ENCODE assay signal across 8 cellular contexts in the genomic region with DNA sequence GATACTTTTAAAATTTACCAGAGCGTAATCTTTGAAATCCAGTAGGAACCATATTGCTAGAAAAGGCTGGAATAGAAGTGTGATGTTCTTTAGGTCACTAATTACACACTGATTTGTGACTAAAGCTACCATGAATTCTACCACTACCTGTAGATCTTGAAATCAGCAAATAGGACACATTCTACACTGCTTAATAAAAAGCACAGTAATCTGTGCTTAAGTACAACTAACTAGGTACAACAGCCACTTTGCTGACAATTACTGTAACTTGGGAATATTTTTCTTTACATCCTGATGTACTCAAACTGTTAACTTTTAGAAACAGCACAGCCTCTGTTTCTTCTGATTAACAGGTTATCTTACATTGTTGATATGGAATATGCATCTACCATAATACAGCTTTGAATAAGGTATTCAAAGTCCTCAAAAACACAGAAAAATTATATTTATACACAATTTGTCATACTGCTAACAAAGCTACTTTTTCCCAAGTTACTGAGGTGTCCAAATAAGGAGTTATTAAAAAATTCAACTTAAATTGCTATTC. TPM values are rescaled to one million over a fixed set of nuclear protein-coding genes. Genes with fewer than 3 reads are reported as not detected.
A peak's percentile ranks its signal among the peaks of the same experiment; 100 is the strongest.
DNase-seq lines count a peak whose midpoint lies in the region; ATAC-seq, FAIRE-seq and TF ChIP-seq lines count a peak whose summit lies in the region.
"Not testable (repeated sequence)": the region's sequence is repeated elsewhere in the genome, so short reads cannot be mapped to it uniquely, and the experiment has no call there.

No MANE protein-coding gene starts in this region.

- not testable (repeated sequence) for H3K4me3 ChIP-seq in DND-41 (ENCODE audit: low read depth in 1 of 2, low read length in 2 of 2); keratinocyte (ENCODE audit: control insufficient read depth in 2 of 3, extremely low read depth in 1 of 3, insufficient read depth in 2 of 3, low read depth in 1 of 3, low read length in 3 of 3); vagina
- H3K4me3 ChIP-seq in Loucy (ENCODE audit: low read length, poor library complexity, severe bottlenecking) (peak overlapping the region; percentile 60), breast epithelium (peak overlapping the region in 1 of 3 donors; percentile 10)

- H2AFZ ChIP-seq in DND-41 (ENCODE audit: low read depth, low read length); Loucy (ENCODE audit: low read length); keratinocyte (ENCODE audit: control insufficient read depth, low read length): not testable (repeated sequence)

- H3K27me3 Mint-ChIP-seq in T-helper 17 cell; activated T-helper 1 cell treated with anti-CD3 and anti-CD28 coated beads, Interleukin-12 subunit alpha, Interleukin-12 subunit beta, Interleukin-2, Interleukin-4 antibody, amounts not matched to agents 30 ng/mL and 10 ng/mL and 1 ng/mL, durations not matched to agents 14 hours and 24 hours and 36 hours (ENCODE audit: insufficient read depth); progenitor cell of endocrine pancreas: not testable (repeated sequence)

- H3K4me1 Mint-ChIP-seq in T-helper 17 cell: peaks cover 43% of the 10 kb centered on the region
- peaks cover 85% of the 10 kb centered on the region for H3K4me1 Mint-ChIP-seq in activated T-helper 1 cell treated with anti-CD3 and anti-CD28 coated beads, Interleukin-12 subunit alpha, Interleukin-12 subunit beta, Interleukin-2, Interleukin-4 antibody, amounts not matched to agents 30 ng/mL and 10 ng/mL and 1 ng/mL, durations not matched to agents 14 hours and 24 hours and 36 hours (ENCODE audit: low read depth)
- H3K4me1 Mint-ChIP-seq in progenitor cell of endocrine pancreas (ENCODE audit: low read depth): peaks cover 59% of the 10 kb centered on the region

- not testable (repeated sequence) for H3K9me2 ChIP-seq in Loucy (replicated peaks; ENCODE audit: low read depth, low read length)

- not testable (repeated sequence) for TF ChIP-seq POLR2A in breast epithelium (IDR thresholded peaks at IDR 0.05); vagina (IDR thresholded peaks at IDR 0.05)

- dilution Hi-C loops in keratinocyte (cut with MboI; ENCODE audit: extremely low pct_ligation_motif_present, low sequenced_read_pairs): not testable (repeated sequence)

- not testable (repeated sequence) for H3K36me3 Mint-ChIP-seq in T-helper 17 cell (ENCODE audit: low read depth); progenitor cell of endocrine pancreas (ENCODE audit: insufficient read depth)
- H3K36me3 Mint-ChIP-seq in activated T-helper 1 cell treated with anti-CD3 and anti-CD28 coated beads, Interleukin-12 subunit alpha, Interleukin-12 subunit beta, Interleukin-2, Interleukin-4 antibody, amounts not matched to agents 30 ng/mL and 10 ng/mL and 1 ng/mL, durations not matched to agents 14 hours and 24 hours and 36 hours (ENCODE audit: low read depth): peaks cover 21% of the 10 kb centered on the region

- H4K20me1 ChIP-seq in DND-41 (ENCODE audit: insufficient read depth, low read length): peaks cover 17% of the 10 kb centered on the region
- peaks cover 12% of the 10 kb centered on the region for H4K20me1 ChIP-seq in Loucy (ENCODE audit: insufficient read depth, low read length, poor library complexity, severe bottlenecking)
- H4K20me1 ChIP-seq in keratinocyte (ENCODE audit: control insufficient read depth, extremely low read depth, insufficient read depth, low read length): not testable (repeated sequence)

- not testable (repeated sequence) for H3F3A ChIP-seq in Loucy (ENCODE audit: low read depth)

- H3K79me2 ChIP-seq in DND-41 (ENCODE audit: insufficient read depth, low read length) (peaks cover 98% of the 10 kb centered on the region), Loucy (ENCODE audit: insufficient read depth, low read length) (peaks cover 99% of the 10 kb centered on the region), keratinocyte (ENCODE audit: control insufficient read depth, insufficient read depth, low read length) (peaks cover 81% of the 10 kb centered on the region)

- H3K36me3 ChIP-seq in DND-41 (ENCODE audit: insufficient read depth, low read length); Loucy (ENCODE audit: insufficient read depth, low read length); breast epithelium; keratinocyte (ENCODE audit: control insufficient read depth in 2 of 2, extremely low read depth in 1 of 2, insufficient read depth in 2 of 2, low read length in 2 of 2); vagina: not testable (repeated sequence)

- H3K27ac ChIP-seq in DND-41 (ENCODE audit: low read length) (peak overlapping the region; percentile 22), breast epithelium (peak overlapping the region; percentile 81 to 83), vagina (peak overlapping the region; percentile 68)
- H3K27ac ChIP-seq in keratinocyte (ENCODE audit: control insufficient read depth, insufficient read depth, low read length): not testable (repeated sequence)

- H3K9me3 Mint-ChIP-seq in activated T-helper 1 cell treated with anti-CD3 and anti-CD28 coated beads, Interleukin-12 subunit alpha, Interleukin-12 subunit beta, Interleukin-2, Interleukin-4 antibody, amounts not matched to agents 30 ng/mL and 10 ng/mL and 1 ng/mL, durations not matched to agents 14 hours and 24 hours and 36 hours; progenitor cell of endocrine pancreas (ENCODE audit: low read depth): not testable (repeated sequence)

- H3K9me1 ChIP-seq in keratinocyte (ENCODE audit: control insufficient read depth, extremely low read depth, insufficient read depth, low read length): not testable (repeated sequence)

- H3K27ac Mint-ChIP-seq in T-helper 17 cell: peak overlapping the region; percentile 99
- H3K27ac Mint-ChIP-seq in activated T-helper 1 cell treated with anti-CD3 and anti-CD28 coated beads, Interleukin-12 subunit alpha, Interleukin-12 subunit beta, Interleukin-2, Interleukin-4 antibody, amounts not matched to agents 30 ng/mL and 10 ng/mL and 1 ng/mL, durations not matched to agents 14 hours and 24 hours and 36 hours: peak overlapping the region; percentile 87
- peak overlapping the region; percentile 59 for H3K27ac Mint-ChIP-seq in progenitor cell of endocrine pancreas

- peak overlapping the region; percentile 40; the same call in 1 of the 2 replicates for H3K4me2 ChIP-seq in DND-41 (ENCODE audit: insufficient read depth, low read length)
- H3K4me2 ChIP-seq in Loucy (ENCODE audit: low read depth, low read length, poor library complexity, severe bottlenecking): peak overlapping the region; percentile 61
- H3K4me2 ChIP-seq in keratinocyte (ENCODE audit: control insufficient read depth, extremely low read depth, insufficient read depth, low read depth, low read length): peak overlapping the region; percentile 27

- DNase-seq in DND-41; T-helper 17 cell; activated T-helper 1 cell treated with anti-CD3 and anti-CD28 coated beads, Interleukin-12 subunit alpha, Interleukin-12 subunit beta, Interleukin-2, Interleukin-4 antibody, amounts not matched to agents 30 ng/mL and 10 ng/mL and 1 ng/mL, durations not matched to agents 14 hours and 24 hours and 36 hours (ENCODE audit: low spot score); breast epithelium (ENCODE audit: low spot score in 2 of 2); keratinocyte (ENCODE audit: low read depth, low spot score); progenitor cell of endocrine pancreas (ENCODE audit: low spot score, unreplicated experiment); vagina (ENCODE audit: extremely low spot score in 2 of 2): not testable (repeated sequence)

- not testable (repeated sequence) for TF ChIP-seq CTCF in DND-41 (IDR thresholded peaks at IDR 0.05; ENCODE audit: borderline replicate concordance, extremely low read depth, low read length, poor library complexity, severe bottlenecking); Loucy (conservative IDR thresholded peaks at IDR 0.05; ENCODE audit: low read length); breast epithelium (IDR thresholded peaks at IDR 0.05); keratinocyte (optimal IDR thresholded peaks at IDR 0.05 in 1 of 3, IDR thresholded peaks at IDR 0.05 in 1 of 3, conservative IDR thresholded peaks at IDR 0.05 in 1 of 3; ENCODE audit: extremely low read depth in 1 of 3, insufficient read depth in 2 of 3, low read length in 3 of 3); progenitor cell of endocrine pancreas (IDR thresholded peaks at IDR 0.05; ENCODE audit: unreplicated experiment); vagina (IDR thresholded peaks at IDR 0.05)

- ATAC-seq in DND-41 (ENCODE audit: insufficient read depth, low read depth); T-helper 17 cell: not testable (repeated sequence)

- not testable (repeated sequence) for H3K9ac ChIP-seq in DND-41 (ENCODE audit: low read depth, low read length); keratinocyte (ENCODE audit: control insufficient read depth, extremely low read depth, insufficient read depth, low read length)
- peak overlapping the region; percentile 34 for H3K9ac ChIP-seq in Loucy (ENCODE audit: low read depth, low read length, poor library complexity, severe bottlenecking)

- H3K4me3 Mint-ChIP-seq in T-helper 17 cell: peak overlapping the region; percentile 90
- peak overlapping the region; percentile 77 for H3K4me3 Mint-ChIP-seq in activated T-helper 1 cell treated with anti-CD3 and anti-CD28 coated beads, Interleukin-12 subunit alpha, Interleukin-12 subunit beta, Interleukin-2, Interleukin-4 antibody, amounts not matched to agents 30 ng/mL and 10 ng/mL and 1 ng/mL, durations not matched to agents 14 hours and 24 hours and 36 hours
- H3K4me3 Mint-ChIP-seq in progenitor cell of endocrine pancreas (ENCODE audit: low read depth): not testable (repeated sequence)

- H3K4me1 ChIP-seq in DND-41 (ENCODE audit: insufficient read depth, low read length) (peaks cover 62% of the 10 kb centered on the region), Loucy (ENCODE audit: insufficient read depth, low read length, poor library complexity, severe bottlenecking) (peaks cover 37% of the 10 kb centered on the region), keratinocyte (ENCODE audit: control insufficient read depth, extremely low read depth, insufficient read depth, low read length) (peaks cover 37% of the 10 kb centered on the region), vagina (peaks cover 62% of the 10 kb centered on the region)
- H3K4me1 ChIP-seq in breast epithelium: not testable (repeated sequence)

- H3K9me3 ChIP-seq in DND-41 (ENCODE audit: insufficient read depth, low read length, severe bottlenecking); Loucy (ENCODE audit: insufficient read depth, low read depth, low read length); T-helper 17 cell (ENCODE audit: control insufficient read depth, low read length, poor library complexity, severe bottlenecking); breast epithelium; keratinocyte (ENCODE audit: control insufficient read depth, low read depth, low read length); vagina: not testable (repeated sequence)

- H3K27me3 ChIP-seq in DND-41 (ENCODE audit: insufficient read depth, low read length, poor library complexity); Loucy (ENCODE audit: insufficient read depth, low read length, poor library complexity, severe bottlenecking); breast epithelium; keratinocyte (ENCODE audit: control insufficient read depth, extremely low read depth, insufficient read depth, low read length); vagina: not testable (repeated sequence)

- FAIRE-seq in keratinocyte (lab: Jason Lieb, UNC): not testable (repeated sequence)

- intact Hi-C loops in activated T-helper 1 cell treated with anti-CD3 and anti-CD28 coated beads, Interleukin-12 subunit alpha, Interleukin-12 subunit beta, Interleukin-2, Interleukin-4 antibody, amounts not matched to agents 30 ng/mL and 10 ng/mL and 1 ng/mL, durations not matched to agents 14 hours and 24 hours and 36 hours (cut with micrococcal nuclease); breast epithelium (cut with DNase I; ENCODE audit: low total_unique reads): not testable (repeated sequence)
- intact Hi-C loops in vagina (cut with DNase I): loop anchor here (5.0 kb wide), 1 partner anchor 35 kb away; no protein-coding TSS in a partner anchor

RNA-seq across cellular contexts. Expression of a gene that starts 6.4 kb away (rescaled TPM):
- total RNA-seq in T-helper 17 cell (10 to 100 TPM; 70.4 to 72.8 TPM), breast epithelium (10 to 100 TPM; 22.4 to 54.7 (median 48.3) TPM), progenitor cell of endocrine pancreas (68.4 and 76.3 TPM in 2 replicates), vagina (30.4 TPM)
- 57.5 and 64.5 TPM in 2 replicates for total RNA-seq in activated T-helper 1 cell treated with anti-CD3 and anti-CD28 coated beads, Interleukin-12 subunit alpha, Interleukin-12 subunit beta, Interleukin-2, Interleukin-4 antibody, amounts not matched to agents 30 ng/mL and 10 ng/mL and 1 ng/mL, durations not matched to agents 14 hours and 24 hours and 36 hours
- polyA plus RNA-seq in keratinocyte: 16.9 to 19.1 TPM (median 17.3 TPM) in 3 replicates
- 13.1 TPM for polyA plus RNA-seq in keratinocyte (2011; ENCODE audit: low read depth)
- polyA plus RNA-seq in keratinocyte (2011; cell fraction: cytosol; rRNA removed): 7.4 and 10.7 TPM in 2 replicates
- 25.3 and 32.5 TPM in 2 replicates for polyA plus RNA-seq in keratinocyte (2011; cell fraction: nucleus; rRNA removed)
- polyA plus RNA-seq in keratinocyte (2012; ENCODE audit: low replicate concordance): 23.6 and 26.4 TPM in 2 replicates
- 33.8 to 58.6 TPM (median 48.4 TPM) in 3 replicates for polyA minus RNA-seq in keratinocyte
- 14.0 TPM for polyA minus RNA-seq in keratinocyte (2011; cell fraction: cytosol; rRNA and poly(A)+ RNA removed)
- 53.1 and 94.6 TPM in 2 replicates for polyA minus RNA-seq in keratinocyte (2011; cell fraction: nucleus; rRNA and poly(A)+ RNA removed)
